In the genomic region with DNA sequence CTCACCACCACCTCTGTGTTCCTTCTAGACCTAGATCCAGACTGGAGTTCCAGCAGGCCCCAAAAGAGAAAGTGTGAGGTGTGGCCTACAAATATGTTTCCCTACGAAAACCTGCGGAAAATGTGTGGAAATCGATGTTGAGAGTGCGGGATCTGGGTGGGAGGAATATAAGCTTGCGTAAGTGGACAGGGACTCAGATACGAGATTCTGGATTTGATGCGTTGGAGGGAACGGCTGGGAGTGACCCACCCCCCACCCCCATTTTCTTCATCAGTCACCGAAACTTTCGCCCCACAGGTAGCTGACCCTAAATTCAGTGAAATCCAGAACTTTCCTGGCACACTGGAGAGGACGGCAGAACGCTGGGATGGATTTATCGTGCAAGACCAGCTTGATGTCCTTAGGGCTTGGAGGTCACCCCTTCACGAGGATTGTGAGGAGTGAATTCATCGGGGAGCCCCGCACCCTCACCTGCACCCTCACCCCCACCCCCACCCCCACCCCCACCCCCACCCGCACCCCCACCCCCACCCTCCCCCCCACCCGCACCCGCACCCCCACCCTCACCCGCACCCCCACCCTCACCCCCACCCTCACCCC, we compare ENCODE assay signal across 1 cellular context.
TF ChIP-seq lines count a peak whose summit lies in the region.

No MANE protein-coding gene starts in this region.

TF ChIP-seq in K562, 482 proteins besides CTCF, POLR2A, EP300 and RAD21 (continued from another document and continues in another):
- TF ChIP-seq, protein P1, sequence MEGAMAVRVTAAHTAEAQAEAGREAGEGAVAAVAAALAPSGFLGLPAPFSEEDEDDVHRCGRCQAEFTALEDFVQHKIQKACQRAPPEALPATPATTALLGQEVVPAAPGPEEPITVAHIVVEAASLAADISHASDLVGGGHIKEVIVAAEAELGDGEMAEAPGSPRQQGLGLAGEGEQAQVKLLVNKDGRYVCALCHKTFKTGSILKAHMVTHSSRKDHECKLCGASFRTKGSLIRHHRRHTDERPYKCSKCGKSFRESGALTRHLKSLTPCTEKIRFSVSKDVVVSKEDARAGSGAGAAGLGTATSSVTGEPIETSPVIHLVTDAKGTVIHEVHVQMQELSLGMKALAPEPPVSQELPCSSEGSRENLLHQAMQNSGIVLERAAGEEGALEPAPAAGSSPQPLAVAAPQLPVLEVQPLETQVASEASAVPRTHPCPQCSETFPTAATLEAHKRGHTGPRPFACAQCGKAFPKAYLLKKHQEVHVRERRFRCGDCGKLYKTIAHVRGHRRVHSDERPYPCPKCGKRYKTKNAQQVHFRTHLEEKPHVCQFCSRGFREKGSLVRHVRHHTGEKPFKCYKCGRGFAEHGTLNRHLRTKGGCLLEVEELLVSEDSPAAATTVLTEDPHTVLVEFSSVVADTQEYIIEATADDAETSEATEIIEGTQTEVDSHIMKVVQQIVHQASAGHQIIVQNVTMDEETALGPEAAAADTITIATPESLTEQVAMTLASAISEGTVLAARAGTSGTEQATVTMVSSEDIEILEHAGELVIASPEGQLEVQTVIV (CRISPR knock-in tag; IDR thresholded peaks at IDR 0.05; ENCODE audit: borderline replicate concordance), result no peak
- TF ChIP-seq ZNF197 (CRISPR knock-in tag; IDR thresholded peaks at IDR 0.05; ENCODE audit: low read depth) (no peak), PTRF (tag; IDR thresholded peaks at IDR 0.05) (no peak), HDAC1 (IDR thresholded peaks at IDR 0.05) (no peak), DACH1 (IDR thresholded peaks at IDR 0.05; ENCODE audit: partially characterized antibody) (no peak), NCOR1 (IDR thresholded peaks at IDR 0.05) (no peak), ZNF274 (IDR thresholded peaks at IDR 0.05; ENCODE audit: borderline replicate concordance, low read depth, low read length) (no peak), CEBPB (tag; IDR thresholded peaks at IDR 0.05) (peak; percentile 69), LEF1 (IDR thresholded peaks at IDR 0.05) (no peak), NCOA2 (IDR thresholded peaks at IDR 0.05; ENCODE audit: partially characterized antibody in 2 of 2) (no peak), MEIS2 (IDR thresholded peaks at IDR 0.05; ENCODE audit: partially characterized antibody) (no peak), CEBPG (CRISPR knock-in tag; IDR thresholded peaks at IDR 0.05) (peak; percentile 51; the same call in 1 of the 2 replicates), CEBPG (tag; conservative IDR thresholded peaks at IDR 0.05 in 1 of 2, IDR thresholded peaks at IDR 0.05 in 1 of 2) (no peak), MTA1 (IDR thresholded peaks at IDR 0.05; ENCODE audit: borderline replicate concordance) (no peak), ILK (tag; IDR thresholded peaks at IDR 0.05; ENCODE audit: borderline replicate concordance, low read depth) (no peak), ZNF561 (CRISPR knock-in tag; conservative IDR thresholded peaks at IDR 0.05) (no peak), ZFPM2 (CRISPR knock-in tag; IDR thresholded peaks at IDR 0.05) (no peak), SAFB2 (IDR thresholded peaks at IDR 0.05; ENCODE audit: borderline replicate concordance, low read depth, low read length, severe bottlenecking) (no peak), ZSCAN29 (IDR thresholded peaks at IDR 0.05) (no peak), TSC22D4 (tag; IDR thresholded peaks at IDR 0.05) (no peak), GTF2A2 (tag; IDR thresholded peaks at IDR 0.05) (no peak), HNRNPLL (IDR thresholded peaks at IDR 0.05; ENCODE audit: low read depth, low read length, poor library complexity, severe bottlenecking) (peak; percentile 83), E2F3 (CRISPR knock-in tag; IDR thresholded peaks at IDR 0.05) (no peak), ESRRB (CRISPR knock-in tag; IDR thresholded peaks at IDR 0.05; ENCODE audit: borderline replicate concordance) (no peak), STAT5B (CRISPR knock-in tag; IDR thresholded peaks at IDR 0.05) (no peak), PHB2 (IDR thresholded peaks at IDR 0.05; ENCODE audit: low read depth) (no peak), PPARD (CRISPR knock-in tag; IDR thresholded peaks at IDR 0.05) (no peak), ZNF316 (IDR thresholded peaks at IDR 0.05) (no peak), MYBL2 (IDR thresholded peaks at IDR 0.05; ENCODE audit: low read depth) (no peak), MYBL2 (CRISPR knock-in tag; IDR thresholded peaks at IDR 0.05; ENCODE audit: borderline replicate concordance) (no peak), ZKSCAN1 (IDR thresholded peaks at IDR 0.05; ENCODE audit: low read depth, low read length) (no peak), HNRNPUL1 (IDR thresholded peaks at IDR 0.05; ENCODE audit: low read length) (no peak), RBFOX2 (IDR thresholded peaks at IDR 0.05; ENCODE audit: low read depth, low read length) (no peak), IRF2 (CRISPR knock-in tag; IDR thresholded peaks at IDR 0.05) (no peak), ESRRA (IDR thresholded peaks at IDR 0.05; ENCODE audit: borderline replicate concordance, low read depth) (no peak), NFRKB (IDR thresholded peaks at IDR 0.05; ENCODE audit: low read depth) (no peak; the same call in 1 of the 2 replicates), RBM25 (IDR thresholded peaks at IDR 0.05; ENCODE audit: low read depth, low read length, severe bottlenecking) (no peak)
- TF ChIP-seq, protein P2, sequence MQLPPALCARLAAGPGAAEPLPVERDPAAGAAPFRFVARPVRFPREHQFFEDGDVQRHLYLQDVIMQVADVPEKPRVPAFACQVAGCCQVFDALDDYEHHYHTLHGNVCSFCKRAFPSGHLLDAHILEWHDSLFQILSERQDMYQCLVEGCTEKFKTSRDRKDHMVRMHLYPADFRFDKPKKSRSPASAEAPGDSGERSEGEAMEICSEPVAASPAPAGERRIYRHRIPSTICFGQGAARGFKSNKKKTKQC (CRISPR knock-in tag; IDR thresholded peaks at IDR 0.05), result no peak
- TF ChIP-seq, protein P3, sequence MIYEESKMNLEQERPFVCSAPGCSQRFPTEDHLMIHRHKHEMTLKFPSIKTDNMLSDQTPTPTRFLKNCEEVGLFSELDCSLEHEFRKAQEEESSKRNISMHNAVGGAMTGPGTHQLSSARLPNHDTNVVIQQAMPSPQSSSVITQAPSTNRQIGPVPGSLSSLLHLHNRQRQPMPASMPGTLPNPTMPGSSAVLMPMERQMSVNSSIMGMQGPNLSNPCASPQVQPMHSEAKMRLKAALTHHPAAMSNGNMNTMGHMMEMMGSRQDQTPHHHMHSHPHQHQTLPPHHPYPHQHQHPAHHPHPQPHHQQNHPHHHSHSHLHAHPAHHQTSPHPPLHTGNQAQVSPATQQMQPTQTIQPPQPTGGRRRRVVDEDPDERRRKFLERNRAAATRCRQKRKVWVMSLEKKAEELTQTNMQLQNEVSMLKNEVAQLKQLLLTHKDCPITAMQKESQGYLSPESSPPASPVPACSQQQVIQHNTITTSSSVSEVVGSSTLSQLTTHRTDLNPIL (CRISPR knock-in tag; IDR thresholded peaks at IDR 0.05), result no peak
- TF ChIP-seq, protein P4, sequence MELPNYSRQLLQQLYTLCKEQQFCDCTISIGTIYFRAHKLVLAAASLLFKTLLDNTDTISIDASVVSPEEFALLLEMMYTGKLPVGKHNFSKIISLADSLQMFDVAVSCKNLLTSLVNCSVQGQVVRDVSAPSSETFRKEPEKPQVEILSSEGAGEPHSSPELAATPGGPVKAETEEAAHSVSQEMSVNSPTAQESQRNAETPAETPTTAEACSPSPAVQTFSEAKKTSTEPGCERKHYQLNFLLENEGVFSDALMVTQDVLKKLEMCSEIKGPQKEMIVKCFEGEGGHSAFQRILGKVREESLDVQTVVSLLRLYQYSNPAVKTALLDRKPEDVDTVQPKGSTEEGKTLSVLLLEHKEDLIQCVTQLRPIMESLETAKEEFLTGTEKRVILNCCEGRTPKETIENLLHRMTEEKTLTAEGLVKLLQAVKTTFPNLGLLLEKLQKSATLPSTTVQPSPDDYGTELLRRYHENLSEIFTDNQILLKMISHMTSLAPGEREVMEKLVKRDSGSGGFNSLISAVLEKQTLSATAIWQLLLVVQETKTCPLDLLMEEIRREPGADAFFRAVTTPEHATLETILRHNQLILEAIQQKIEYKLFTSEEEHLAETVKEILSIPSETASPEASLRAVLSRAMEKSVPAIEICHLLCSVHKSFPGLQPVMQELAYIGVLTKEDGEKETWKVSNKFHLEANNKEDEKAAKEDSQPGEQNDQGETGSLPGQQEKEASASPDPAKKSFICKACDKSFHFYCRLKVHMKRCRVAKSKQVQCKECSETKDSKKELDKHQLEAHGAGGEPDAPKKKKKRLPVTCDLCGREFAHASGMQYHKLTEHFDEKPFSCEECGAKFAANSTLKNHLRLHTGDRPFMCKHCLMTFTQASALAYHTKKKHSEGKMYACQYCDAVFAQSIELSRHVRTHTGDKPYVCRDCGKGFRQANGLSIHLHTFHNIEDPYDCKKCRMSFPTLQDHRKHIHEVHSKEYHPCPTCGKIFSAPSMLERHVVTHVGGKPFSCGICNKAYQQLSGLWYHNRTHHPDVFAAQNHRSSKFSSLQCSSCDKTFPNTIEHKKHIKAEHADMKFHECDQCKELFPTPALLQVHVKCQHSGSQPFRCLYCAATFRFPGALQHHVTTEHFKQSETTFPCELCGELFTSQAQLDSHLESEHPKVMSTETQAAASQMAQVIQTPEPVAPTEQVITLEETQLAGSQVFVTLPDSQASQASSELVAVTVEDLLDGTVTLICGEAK (IDR thresholded peaks at IDR 0.05), result 0 out of 2 replicates have a peak, but pooled peaks have one; percentile 20
- TF ChIP-seq, protein P4 (CRISPR knock-in tag; IDR thresholded peaks at IDR 0.05), result no peak
- TF ChIP-seq, protein P5, sequence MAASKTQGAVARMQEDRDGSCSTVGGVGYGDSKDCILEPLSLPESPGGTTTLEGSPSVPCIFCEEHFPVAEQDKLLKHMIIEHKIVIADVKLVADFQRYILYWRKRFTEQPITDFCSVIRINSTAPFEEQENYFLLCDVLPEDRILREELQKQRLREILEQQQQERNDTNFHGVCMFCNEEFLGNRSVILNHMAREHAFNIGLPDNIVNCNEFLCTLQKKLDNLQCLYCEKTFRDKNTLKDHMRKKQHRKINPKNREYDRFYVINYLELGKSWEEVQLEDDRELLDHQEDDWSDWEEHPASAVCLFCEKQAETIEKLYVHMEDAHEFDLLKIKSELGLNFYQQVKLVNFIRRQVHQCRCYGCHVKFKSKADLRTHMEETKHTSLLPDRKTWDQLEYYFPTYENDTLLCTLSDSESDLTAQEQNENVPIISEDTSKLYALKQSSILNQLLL (CRISPR knock-in tag; IDR thresholded peaks at IDR 0.05; ENCODE audit: borderline replicate concordance), result no peak
- TF ChIP-seq, protein P6, sequence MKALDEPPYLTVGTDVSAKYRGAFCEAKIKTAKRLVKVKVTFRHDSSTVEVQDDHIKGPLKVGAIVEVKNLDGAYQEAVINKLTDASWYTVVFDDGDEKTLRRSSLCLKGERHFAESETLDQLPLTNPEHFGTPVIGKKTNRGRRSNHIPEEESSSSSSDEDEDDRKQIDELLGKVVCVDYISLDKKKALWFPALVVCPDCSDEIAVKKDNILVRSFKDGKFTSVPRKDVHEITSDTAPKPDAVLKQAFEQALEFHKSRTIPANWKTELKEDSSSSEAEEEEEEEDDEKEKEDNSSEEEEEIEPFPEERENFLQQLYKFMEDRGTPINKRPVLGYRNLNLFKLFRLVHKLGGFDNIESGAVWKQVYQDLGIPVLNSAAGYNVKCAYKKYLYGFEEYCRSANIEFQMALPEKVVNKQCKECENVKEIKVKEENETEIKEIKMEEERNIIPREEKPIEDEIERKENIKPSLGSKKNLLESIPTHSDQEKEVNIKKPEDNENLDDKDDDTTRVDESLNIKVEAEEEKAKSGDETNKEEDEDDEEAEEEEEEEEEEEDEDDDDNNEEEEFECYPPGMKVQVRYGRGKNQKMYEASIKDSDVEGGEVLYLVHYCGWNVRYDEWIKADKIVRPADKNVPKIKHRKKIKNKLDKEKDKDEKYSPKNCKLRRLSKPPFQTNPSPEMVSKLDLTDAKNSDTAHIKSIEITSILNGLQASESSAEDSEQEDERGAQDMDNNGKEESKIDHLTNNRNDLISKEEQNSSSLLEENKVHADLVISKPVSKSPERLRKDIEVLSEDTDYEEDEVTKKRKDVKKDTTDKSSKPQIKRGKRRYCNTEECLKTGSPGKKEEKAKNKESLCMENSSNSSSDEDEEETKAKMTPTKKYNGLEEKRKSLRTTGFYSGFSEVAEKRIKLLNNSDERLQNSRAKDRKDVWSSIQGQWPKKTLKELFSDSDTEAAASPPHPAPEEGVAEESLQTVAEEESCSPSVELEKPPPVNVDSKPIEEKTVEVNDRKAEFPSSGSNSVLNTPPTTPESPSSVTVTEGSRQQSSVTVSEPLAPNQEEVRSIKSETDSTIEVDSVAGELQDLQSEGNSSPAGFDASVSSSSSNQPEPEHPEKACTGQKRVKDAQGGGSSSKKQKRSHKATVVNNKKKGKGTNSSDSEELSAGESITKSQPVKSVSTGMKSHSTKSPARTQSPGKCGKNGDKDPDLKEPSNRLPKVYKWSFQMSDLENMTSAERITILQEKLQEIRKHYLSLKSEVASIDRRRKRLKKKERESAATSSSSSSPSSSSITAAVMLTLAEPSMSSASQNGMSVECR (CRISPR knock-in tag; IDR thresholded peaks at IDR 0.05), result 0 out of 2 replicates have a peak, but pooled peaks have one; percentile 24
- TF ChIP-seq, protein P7, sequence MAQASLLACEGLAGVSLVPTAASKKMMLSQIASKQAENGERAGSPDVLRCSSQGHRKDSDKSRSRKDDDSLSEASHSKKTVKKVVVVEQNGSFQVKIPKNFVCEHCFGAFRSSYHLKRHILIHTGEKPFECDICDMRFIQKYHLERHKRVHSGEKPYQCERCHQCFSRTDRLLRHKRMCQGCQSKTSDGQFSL (CRISPR knock-in tag; IDR thresholded peaks at IDR 0.05), result no peak
- TF ChIP-seq, protein P7 (tag; IDR thresholded peaks at IDR 0.05), result peak in 1 of 2 experiments; percentile 83; a peak in 1 of 4 replicates
